ENCODE assay signal across 1 cellular context in genomic region chr19:16868423-16869130, GRCh38.
TF ChIP-seq lines count a peak whose summit lies in the region.

No MANE protein-coding gene starts in this region.

TF ChIP-seq in GM23338, 12 proteins besides CTCF, POLR2A, EP300 and RAD21 (continued from another document):
- TF ChIP-seq ZNF462 (CRISPR knock-in tag; IDR thresholded peaks at IDR 0.05) (no peak), EZH2phosphoT487 (IDR thresholded peaks at IDR 0.05; ENCODE audit: unreplicated experiment) (no peak), ZNF331 (CRISPR knock-in tag; IDR thresholded peaks at IDR 0.05; ENCODE audit: low read depth) (no peak), NANOG (IDR thresholded peaks at IDR 0.05; ENCODE audit: borderline replicate concordance) (no peak), JUNB (IDR thresholded peaks at IDR 0.05; ENCODE audit: unreplicated experiment) (no peak), REST (IDR thresholded peaks at IDR 0.05; ENCODE audit: unreplicated experiment) (no peak), POLR2AphosphoS5 (IDR thresholded peaks at IDR 0.05; ENCODE audit: low read depth) (no peak), CREB1 (CRISPR knock-in tag; IDR thresholded peaks at IDR 0.05; ENCODE audit: low read depth) (no peak), STAT1 (IDR thresholded peaks at IDR 0.05; ENCODE audit: unreplicated experiment) (no peak)
